34 cellular contexts compared by ENCODE assay signal in the genomic region with DNA sequence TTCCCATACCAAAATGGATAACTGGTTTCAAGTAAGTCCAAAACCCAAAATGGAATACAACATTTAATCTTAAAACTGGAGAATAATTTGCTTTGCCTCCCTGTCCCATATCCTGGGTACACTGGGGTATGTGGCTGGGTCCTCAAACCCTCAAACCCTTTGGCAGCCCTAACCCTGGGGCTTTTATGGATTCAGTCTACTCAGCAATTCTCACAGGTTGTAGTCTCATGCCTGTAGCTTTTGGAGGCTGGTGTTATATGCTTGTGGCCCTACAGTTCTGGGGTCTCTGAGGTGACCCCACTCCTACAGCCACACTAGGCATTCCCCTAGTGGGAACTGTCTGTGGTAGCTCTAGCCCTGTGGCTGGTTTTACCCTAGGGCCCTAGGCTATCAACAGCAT.
"Had no signal": no experiment of that assay in that cellular context is flagged by ENCODE, and none has a peak within 500 bp of the region (broad histone marks: within the 10 kb centered on the region; RNA-seq: fewer than 3 reads in every experiment).

No MANE protein-coding gene starts in this region.

- H3K9me3 ChIP-seq: adrenal gland, ascending aorta, body of pancreas, breast epithelium had no signal

- ATAC-seq: activated naive CD4-positive, alpha-beta T cell treated with anti-CD3 and anti-CD28 coated beads, Interleukin-2, amount 50 U/mL, for 72 hours; activated naive CD8-positive, alpha-beta T cell treated with anti-CD3 and anti-CD28 coated beads, Interleukin-2, amount 50 U/mL, for 24 hours; activated T-cell treated with anti-CD3 and anti-CD28 coated beads, Interleukin-2, amount 50 U/mL, for 4 hours; activated T-cell treated with anti-CD3 and anti-CD28 coated beads, Interleukin-2, amount 50 U/mL, for 72 hours; activated T-helper 17 cell treated with anti-CD3 and anti-CD28 coated beads, Interleukin-2, amount 50 U/mL, for 72 hours; body of pancreas had no signal

- H3K36me3 ChIP-seq: adrenal gland, ascending aorta, brain microvascular endothelial cell, breast epithelium, cardiac muscle cell had no signal

- DNase-seq: activated effector memory CD4-positive, alpha-beta T cell treated with anti-CD3 and anti-CD28 coated beads, Interleukin-2, amount 50 U/mL, for 16 hours; activated effector memory CD4-positive, alpha-beta T cell treated with Interleukin-2 at 50 U/mL for 16 hours; activated gamma-delta T cell; activated gamma-delta T cell treated with Interleukin-2 at 50 U/mL for 16 hours; activated naive CD4-positive, alpha-beta T cell; activated naive CD4-positive, alpha-beta T cell treated with anti-CD3 and anti-CD28 coated beads for 36 hours; activated naive CD4-positive, alpha-beta T cell treated with anti-CD3 and anti-CD28 coated beads, Interleukin-2, amount 10 ng/mL, durations not matched to agents 7 days and 5 days; activated naive CD4-positive, alpha-beta T cell treated with anti-CD3 and anti-CD28 coated beads, Interleukin-2, amount 50 U/mL, for 16 hours; activated naive CD4-positive, alpha-beta T cell treated with Interleukin-2 at 50 U/mL for 16 hours; activated naive CD8-positive, alpha-beta T cell treated with anti-CD3 and anti-CD28 coated beads for 36 hours; activated naive CD8-positive, alpha-beta T cell treated with anti-CD3 and anti-CD28 coated beads, Interleukin-2, amount 10 ng/mL, durations not matched to agents 7 days and 5 days; activated naive CD8-positive, alpha-beta T cell treated with anti-CD3 and anti-CD28 coated beads, Interleukin-2, amount 50 U/mL, for 24 hours; activated T-cell treated with anti-CD3 and anti-CD28 coated beads for 4 hours; activated T-cell treated with anti-CD3 and anti-CD28 coated beads, Interleukin-2, amount 50 U/mL, for 1 hour; activated T-cell treated with anti-CD3 and anti-CD28 coated beads, Interleukin-2, amount 50 U/mL, for 24 hours; activated T-cell treated with anti-CD3 and anti-CD28 coated beads, Interleukin-2, amount 50 U/mL, for 4 hours; activated T-cell treated with anti-CD3 and anti-CD28 coated beads, Interleukin-2, amount 50 U/mL, for 48 hours; activated T-cell treated with anti-CD3 and anti-CD28 coated beads, Interleukin-2, amount 50 U/mL, for 72 hours; adrenal gland; amniotic stem cell; amygdala; anterior cingulate cortex; aorta; body of pancreas; brain microvascular endothelial cell; caudate nucleus; central memory CD4-positive, alpha-beta T cell; cerebellar nuclear complex had no signal

- FAIRE-seq: bronchial epithelial cell had no signal

- H3K4me1 ChIP-seq: adrenal gland, ascending aorta, body of pancreas, breast epithelium had no signal

- H3K4me3 ChIP-seq: adrenal gland, ascending aorta, body of pancreas, breast epithelium, cardiac muscle cell had no signal

- H3K27me3 ChIP-seq: ascending aorta, body of pancreas, brain microvascular endothelial cell, cardiac muscle cell had no signal

- H3K27ac ChIP-seq: adrenal gland, ascending aorta, body of pancreas, brain microvascular endothelial cell, breast epithelium, cardiac muscle cell had no signal
